ENCODE assay signal across 9 cellular contexts in genomic region chr10:71244638-71245419, GRCh38.
DNase-seq lines count a peak whose midpoint lies in the region; ATAC-seq and TF ChIP-seq lines count a peak whose summit lies in the region.
"Had no signal": no experiment of that assay in that cellular context is flagged by ENCODE, and none has a peak within 500 bp of the region (broad histone marks: within the 10 kb centered on the region; RNA-seq: fewer than 3 reads in every experiment).

No MANE protein-coding gene starts in this region.

- TF ChIP-seq CTCF in nephron (IDR thresholded peaks at IDR 0.05; ENCODE audit: unreplicated experiment in 3 of 3) = no peak

- H3K27me3 Mint-ChIP-seq in nephron (ENCODE audit: low read depth) = peaks cover 10% of the 10 kb centered on the region

- peak; percentile 88 for DNase-seq in AG08395 (ENCODE audit: low spot score)
- DNase-seq in NCI-H2227 (lab: John Stamatoyannopoulos, UW; ENCODE audit: unreplicated experiment) = peak; percentile 17
- no peak for DNase-seq in epithelial cell of prostate (ENCODE audit: low read depth, low spot score)
- DNase-seq in activated CD4-positive, CD25-positive, alpha-beta regulatory T cell (lab: John Stamatoyannopoulos, UW) = no peak
- DNase-seq: NCI-H446 treated with DMSO at 0.1 percent for 48 hours had no signal

- H3K4me3 Mint-ChIP-seq in nephron = peak overlapping the region; percentile 56 to 69 (median 65)

- no peak for ATAC-seq in HG03521 (IDR thresholded peaks at IDR 0.05; ENCODE audit: unreplicated experiment)
- ATAC-seq in HG02981 (IDR thresholded peaks at IDR 0.05; ENCODE audit: unreplicated experiment) = no peak
- no peak for ATAC-seq in HG02610 (IDR thresholded peaks at IDR 0.05; ENCODE audit: unreplicated experiment)

- peak overlapping the region; percentile 97 to 98 (median 97) for H3K27ac Mint-ChIP-seq in nephron

- H3K4me1 Mint-ChIP-seq in nephron = peaks cover 73% of the 10 kb centered on the region

- peak overlapping the region; percentile 96 for H3K27ac ChIP-seq in epithelial cell of prostate

- no peaks in the 10 kb centered on the region for H3K9me3 Mint-ChIP-seq in nephron

- H3K36me3 Mint-ChIP-seq in nephron (ENCODE audit: low read depth) = no peaks in the 10 kb centered on the region

Comparison
In these comparisons a context has a peak if more than half of its experiments do, and no peak if none do; other contexts are left out.
1. DNase-seq: peak in AG08395 (single experiment) and NCI-H2227 (single experiment); none in epithelial cell of prostate (single experiment) and activated CD4-positive, CD25-positive, alpha-beta regulatory T cell (0 of 4).